Comparison of ENCODE assay signal across 11 cellular contexts in the genomic region with DNA sequence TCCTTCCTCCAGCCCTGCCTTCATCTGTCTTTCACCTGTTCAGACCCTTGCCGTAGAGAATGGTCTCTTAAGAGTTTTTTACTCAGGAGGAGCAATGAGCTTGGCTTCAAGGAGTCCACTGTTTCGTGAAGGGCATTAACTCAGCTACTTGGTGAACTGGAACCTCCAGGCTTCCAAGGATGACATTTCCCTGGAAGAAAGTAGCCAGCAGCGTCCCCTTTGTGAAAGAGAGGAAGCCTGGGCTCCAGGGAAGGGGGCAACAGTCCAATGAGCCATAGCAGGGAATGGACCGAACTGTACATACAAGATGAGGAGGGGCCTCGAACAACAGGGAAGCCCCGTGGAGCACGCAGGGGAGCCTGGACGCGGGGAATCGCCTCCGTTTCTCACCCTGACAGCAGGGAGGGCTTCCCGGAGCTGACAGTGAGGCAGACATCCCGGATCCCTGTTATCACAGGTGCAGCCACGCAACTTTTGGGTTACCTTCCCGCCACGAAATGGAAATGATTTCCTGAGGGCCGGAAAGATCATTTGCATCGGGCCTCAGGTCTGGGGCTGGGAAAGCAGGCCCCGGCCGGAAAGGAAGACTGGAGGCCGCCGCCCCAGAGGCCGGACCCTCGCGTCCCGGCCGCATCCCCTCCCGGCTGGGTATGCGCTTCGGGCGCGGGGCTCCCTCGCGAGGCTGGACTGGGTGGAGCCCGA. TPM values are rescaled to one million over a fixed set of nuclear protein-coding genes. Genes with fewer than 3 reads are reported as not detected.
DNase-seq lines count a peak whose midpoint lies in the region; ATAC-seq, FAIRE-seq and TF ChIP-seq lines count a peak whose summit lies in the region.
"Had no signal": no experiment of that assay in that cellular context is flagged by ENCODE, and none has a peak within 500 bp of the region (broad histone marks: within the 10 kb centered on the region; RNA-seq: fewer than 3 reads in every experiment).

No MANE protein-coding gene starts in this region.

- TF ChIP-seq POLR2A in A549 (IDR thresholded peaks at IDR 0.05; ENCODE audit: low read length): no peak

- no peaks in the 10 kb centered on the region for H3K36me3 Mint-ChIP-seq in naive B cell

- H3K9me3 ChIP-seq in A549 (no peaks in the 10 kb centered on the region), HUES48 (ENCODE audit: control insufficient read depth, insufficient read depth, low read length) (no peaks in the 10 kb centered on the region), colonic mucosa (no peaks in the 10 kb centered on the region)

- H3K27me3 Mint-ChIP-seq in naive B cell: no peaks in the 10 kb centered on the region

- H3K27ac ChIP-seq in A549 (peak overlapping the region in 1 of 2 experiments; percentile 80; a peak in 3 of 6 replicates), HUES48 (ENCODE audit: low read depth, low read length) (no peak overlapping the region), colonic mucosa (peak overlapping the region; percentile 96)

- TF ChIP-seq CTCF in A549 (IDR thresholded peaks at IDR 0.05) (no peak), colonic mucosa (IDR thresholded peaks at IDR 0.05) (no peak)

- H3K4me1 Mint-ChIP-seq in naive B cell: peaks cover 27 to 43% (median 39%) of the 10 kb centered on the region in 3 donors

- no peak for FAIRE-seq in A549 (lab: Jason Lieb, UNC)
- FAIRE-seq: frontal cortex, G401.6 had no signal

- ATAC-seq in A549: no peak
- ATAC-seq in naive B cell (ENCODE audit: low read depth in 2 of 2): no peak
- ATAC-seq in HG03280 (IDR thresholded peaks at IDR 0.05; ENCODE audit: unreplicated experiment): no peak
- ATAC-seq in GM18502 (IDR thresholded peaks at IDR 0.05; ENCODE audit: poor library complexity, unreplicated experiment): no peak
- ATAC-seq in GM19452 (IDR thresholded peaks at IDR 0.05; ENCODE audit: unreplicated experiment): no peak

- no peak for TF ChIP-seq RAD21 in A549 (conservative IDR thresholded peaks at IDR 0.05 in 1 of 2, IDR thresholded peaks at IDR 0.05 in 1 of 2)

- no peaks in the 10 kb centered on the region for H3K9me3 Mint-ChIP-seq in naive B cell

- WGBS in A549 (ENCODE audit: missing lambda C conversion rate): 84% methylated on average over 16 of the region's 35 CpGs

- H3K27me3 ChIP-seq in HUES48 (ENCODE audit: control insufficient read depth, insufficient read depth, low read length): no peaks in the 10 kb centered on the region
- no peaks in the 10 kb centered on the region for H3K27me3 ChIP-seq in colonic mucosa

- TF ChIP-seq EP300 in A549 (IDR thresholded peaks at IDR 0.05): no peak

- peak overlapping the region; percentile 92 for H3K4me2 ChIP-seq in A549

- peak overlapping the region; percentile 80 to 92 (median 88) for H3K4me3 Mint-ChIP-seq in naive B cell

- DNase-seq in A549 (ENCODE audit: low read depth in 1 of 2, low spot score in 1 of 2): no peak
- DNase-seq in colonic mucosa: no peak
- DNase-seq in naive B cell: no peak
- no peak for DNase-seq in NCI-H748 treated with DMSO at 0.1 percent for 48 hours (lab: John Stamatoyannopoulos, UW)

- POLR2A ChIA-PET in A549 (lab: Yijun Ruan, JAX): no interaction called here

- H3K4me1 ChIP-seq in A549: peaks cover 23% of the 10 kb centered on the region
- peaks cover 30% of the 10 kb centered on the region for H3K4me1 ChIP-seq in HUES48 (ENCODE audit: control insufficient read depth, insufficient read depth, low read length)
- H3K4me1 ChIP-seq in colonic mucosa: no peaks in the 10 kb centered on the region

- intact Hi-C loops in colonic mucosa (cut with DNase I): no loop called here

- CTCF ChIA-PET in A549 (lab: Yijun Ruan, JAX): interaction anchor here (0.9 to 8.2 kb wide), 4 partner anchors 9 to 51 kb away, joined by 3 to 82 read pairs (median 6); partner anchors contain the start of gene VPS18

- H3K27ac Mint-ChIP-seq in naive B cell: peak overlapping the region in 2 of 6 donors; percentile 10 to 49

- H3K4me3 ChIP-seq in A549 (peak overlapping the region; percentile 54), HUES48 (ENCODE audit: low read depth, low read length) (peak overlapping the region; percentile 88), colonic mucosa (peak overlapping the region; percentile 81)

- peak overlapping the region; percentile 90; the same call in 1 of the 2 replicates for H3K9ac ChIP-seq in HUES48 (ENCODE audit: low read depth, low read length)
- H3K9ac ChIP-seq in colonic mucosa (ENCODE audit: low read depth in 2 of 2, low read length in 2 of 2): peak overlapping the region; percentile 48 to 77

- H3K36me3 ChIP-seq in HUES48 (ENCODE audit: control insufficient read depth, insufficient read depth, low read length) (peaks cover 22% of the 10 kb centered on the region), colonic mucosa (no peaks in the 10 kb centered on the region)

TF ChIP-seq in A549, 52 proteins besides CTCF, POLR2A, EP300 and RAD21 (continues in another document):
- no peak for TF ChIP-seq JUN (IDR thresholded peaks at IDR 0.05)
- no peak for TF ChIP-seq PHF8 (IDR thresholded peaks at IDR 0.05; ENCODE audit: borderline replicate concordance, low read depth)
- TF ChIP-seq CBX2 (IDR thresholded peaks at IDR 0.05; ENCODE audit: borderline replicate concordance, low read depth): no peak
- no peak for TF ChIP-seq HEYL (CRISPR knock-in tag; IDR thresholded peaks at IDR 0.05)
- TF ChIP-seq MYC (IDR thresholded peaks at IDR 0.05; ENCODE audit: borderline replicate concordance, low read length): no peak
- TF ChIP-seq HDAC2 (IDR thresholded peaks at IDR 0.05): no peak
- TF ChIP-seq ESRRA (IDR thresholded peaks at IDR 0.05; ENCODE audit: borderline replicate concordance, low read length): no peak
- TF ChIP-seq RNF2 (IDR thresholded peaks at IDR 0.05; ENCODE audit: borderline replicate concordance, low read depth): no peak
- TF ChIP-seq USF2 (IDR thresholded peaks at IDR 0.05): no peak
- TF ChIP-seq HES2 (IDR thresholded peaks at IDR 0.05): no peak
- no peak for TF ChIP-seq KDM5A (IDR thresholded peaks at IDR 0.05)
- no peak for TF ChIP-seq RARB (CRISPR knock-in tag; IDR thresholded peaks at IDR 0.05)

RNA-seq across cellular contexts. Expression of gene SPINT1, which starts 0.5 kb away (rescaled TPM):
- 0.79 and 0.99 TPM in 2 replicates for polyA plus RNA-seq in A549 (2011; rRNA removed)
- polyA plus RNA-seq in A549 (2012; cell fraction: cytosol; rRNA removed): 0.31 and 0.38 TPM in 2 replicates
- 0.49 and 0.97 TPM in 2 replicates for polyA plus RNA-seq in A549 (2012; cell fraction: nucleus; rRNA removed)
- polyA plus RNA-seq in A549 (2017; fragmentation: RNase III; extraction: RNeasy Plus Mini Kit Qiagen cat#74134 plus additional on column Dnase treatment): 0.28 to 0.80 TPM (median 0.54 TPM) in 3 replicates
- polyA minus RNA-seq in A549 (2011; rRNA and poly(A)+ RNA removed): 1.2 and 2.4 TPM in 2 replicates
- 100 to 1,000 TPM; 280 to 330 TPM for total RNA-seq in colonic mucosa
- polyA plus RNA-seq in naive B cell (ENCODE audit: low read depth in 6 of 6): 1 to 10 TPM; 3.8 to 7.0 (median 5.4) TPM

RNA-seq across cellular contexts. Expression of gene PPP1R14D, which starts 14.8 kb away (rescaled TPM):
- polyA plus RNA-seq in A549 (2011; rRNA removed) (0.86 and 1.1 TPM in 2 replicates), A549 (2017; fragmentation: RNase III; extraction: RNeasy Plus Mini Kit Qiagen cat#74134 plus additional on column Dnase treatment) (0.21 to 0.46 TPM (median 0.45 TPM) in 3 replicates), naive B cell (ENCODE audit: low read depth in 6 of 6) (not detected)
- 0.17 and 0.48 TPM in 2 replicates for polyA plus RNA-seq in A549 (2012; cell fraction: cytosol; rRNA removed)
- 0.10 TPM in 1 of 2 replicates, not detected in the other for polyA plus RNA-seq in A549 (2012; cell fraction: nucleus; rRNA removed)
- 0.29 and 0.39 TPM in 2 replicates for polyA minus RNA-seq in A549 (2011; rRNA and poly(A)+ RNA removed)
- total RNA-seq in colonic mucosa: 100 to 1,000 TPM; 137 to 166 TPM
- total RNA-seq: frontal cortex, SK-MEL-5 had no signal

RNA-seq across cellular contexts. Expression of gene RHOV, which starts 30.7 kb away (rescaled TPM):
- polyA plus RNA-seq in A549 (2011; rRNA removed) (13.0 and 13.9 TPM in 2 replicates), A549 (2017; fragmentation: RNase III; extraction: RNeasy Plus Mini Kit Qiagen cat#74134 plus additional on column Dnase treatment) (4.9 to 7.6 TPM (median 6.9 TPM) in 3 replicates), naive B cell (ENCODE audit: low read depth in 6 of 6) (not detected)
- polyA plus RNA-seq in A549 (2012; cell fraction: cytosol; rRNA removed): 6.4 and 7.3 TPM in 2 replicates
- 4.5 and 5.4 TPM in 2 replicates for polyA plus RNA-seq in A549 (2012; cell fraction: nucleus; rRNA removed)
- 8.2 and 10.0 TPM in 2 replicates for polyA minus RNA-seq in A549 (2011; rRNA and poly(A)+ RNA removed)
- 10 to 100 TPM; 14.9 to 18.6 TPM for total RNA-seq in colonic mucosa

RNA-seq across cellular contexts. Expression of gene DNAJC17, which starts 36.1 kb away (rescaled TPM):
- 17.7 and 24.4 TPM in 2 replicates for polyA plus RNA-seq in A549 (2011; rRNA removed)
- 31.9 and 34.9 TPM in 2 replicates for polyA plus RNA-seq in A549 (2012; cell fraction: cytosol; rRNA removed)
- 21.7 and 26.9 TPM in 2 replicates for polyA plus RNA-seq in A549 (2012; cell fraction: nucleus; rRNA removed)
- polyA plus RNA-seq in A549 (2017; fragmentation: RNase III; extraction: RNeasy Plus Mini Kit Qiagen cat#74134 plus additional on column Dnase treatment): 19.2 to 22.3 TPM (median 19.5 TPM) in 3 replicates
- polyA minus RNA-seq in A549 (2011; rRNA and poly(A)+ RNA removed): 13.4 and 18.5 TPM in 2 replicates
- 10 to 100 TPM; 38.1 to 48.0 TPM for total RNA-seq in colonic mucosa
- 10 to 100 TPM; 13.7 to 45.8 (median 28.7) TPM for polyA plus RNA-seq in naive B cell (ENCODE audit: low read depth in 6 of 6)

RNA-seq across cellular contexts. Expression of gene ZFYVE19, which starts 36.4 kb away (rescaled TPM):
- polyA plus RNA-seq in A549 (2011; rRNA removed): 15.6 and 20.5 TPM in 2 replicates
- 32.0 and 32.4 TPM in 2 replicates for polyA plus RNA-seq in A549 (2012; cell fraction: cytosol; rRNA removed)
- 64.7 and 71.5 TPM in 2 replicates for polyA plus RNA-seq in A549 (2012; cell fraction: nucleus; rRNA removed)
- polyA plus RNA-seq in A549 (2017; fragmentation: RNase III; extraction: RNeasy Plus Mini Kit Qiagen cat#74134 plus additional on column Dnase treatment): 21.1 to 25.6 TPM (median 23.7 TPM) in 3 replicates
- polyA minus RNA-seq in A549 (2011; rRNA and poly(A)+ RNA removed): 19.7 and 22.8 TPM in 2 replicates
- 10 to 100 TPM; 22.9 to 27.9 TPM for total RNA-seq in colonic mucosa
- polyA plus RNA-seq in naive B cell (ENCODE audit: low read depth in 6 of 6): 10 to 100 TPM in 5 of 6 donors, 1 to 10 TPM in 1; 9.5 to 27.7 (median 12.9) TPM

Comparison
In these comparisons a context has a peak if more than half of its experiments do, and no peak if none do; other contexts are left out.
1. RNA of gene RHOV, which starts 30.7 kb away (polyA plus RNA-seq): 4.5 to 13.9 TPM in A549; not detected in naive B cell; every median in the first group is over 4 times any median in the second.
2. Peak in every context shown above with its lines, with median percentiles within 50 percentile points of each other: H3K4me3 ChIP-seq.